ENCODE assay signal across 21 cellular contexts in the genomic region with DNA sequence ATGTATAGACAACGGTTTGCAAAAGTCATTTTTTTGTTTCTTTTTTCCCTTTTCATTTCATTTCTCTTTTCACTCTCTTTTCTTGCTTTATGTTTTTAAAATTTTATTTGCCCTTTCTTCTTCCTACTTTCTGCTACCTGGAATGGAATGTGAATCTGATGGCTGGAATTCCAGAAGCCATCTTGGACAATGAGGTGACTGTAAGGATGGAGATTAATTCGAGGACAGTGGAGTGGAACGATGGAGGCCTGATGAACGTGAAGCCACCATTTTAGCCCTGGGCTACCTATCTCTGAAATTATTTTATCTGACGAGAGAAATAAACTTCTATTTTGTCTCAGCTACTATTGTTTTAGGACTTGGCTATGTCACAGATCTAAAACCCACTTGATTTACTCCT. TPM values are rescaled to one million over a fixed set of nuclear protein-coding genes. Genes with fewer than 3 reads are reported as not detected.
"Had no signal": no experiment of that assay in that cellular context is flagged by ENCODE, and none has a peak within 500 bp of the region (broad histone marks: within the 10 kb centered on the region; RNA-seq: fewer than 3 reads in every experiment).

No MANE protein-coding gene starts in this region.

- FAIRE-seq: pancreas, TTC549 had no signal

- H3K9me3 Mint-ChIP-seq: activated naive CD8-positive, alpha-beta T cell treated with anti-CD3 and anti-CD28 coated beads, Interleukin-2, amount 50 U/mL, for 24 hours; stimulated activated naive CD8-positive, alpha-beta T cell treated with anti-CD3 and anti-CD28 coated beads, Interleukin-15, Interleukin-2, amounts not matched to agents 100 ng/mL and 50 ng/mL, for 24 hours; T-cell had no signal

- H3K27me3 ChIP-seq: body of pancreas, cardiac muscle cell, heart left ventricle, neutrophil, pancreas, thyroid gland had no signal

- H3K27ac Mint-ChIP-seq: activated naive CD8-positive, alpha-beta T cell treated with anti-CD3 and anti-CD28 coated beads, Interleukin-2, amount 50 U/mL, for 24 hours; stimulated activated naive CD8-positive, alpha-beta T cell treated with anti-CD3 and anti-CD28 coated beads, Interleukin-15, Interleukin-2, amounts not matched to agents 100 ng/mL and 50 ng/mL, for 24 hours had no signal

- H3K9me3 ChIP-seq: body of pancreas, heart left ventricle, neutrophil, pancreas, thyroid gland had no signal

- ATAC-seq: activated naive CD8-positive, alpha-beta T cell treated with anti-CD3 and anti-CD28 coated beads, Interleukin-2, amount 50 U/mL, for 24 hours; body of pancreas; heart left ventricle; left cardiac atrium; pancreas; right cardiac atrium; T-cell had no signal

- H3K27me3 Mint-ChIP-seq: stimulated activated naive CD8-positive, alpha-beta T cell treated with anti-CD3 and anti-CD28 coated beads, Interleukin-15, Interleukin-2, amounts not matched to agents 100 ng/mL and 50 ng/mL, for 24 hours; T-cell had no signal

- H3K4me3 ChIP-seq: body of pancreas, cardiac muscle cell, heart left ventricle, pancreas, thyroid gland had no signal

- DNase-seq: activated CD4-positive, CD25-positive, alpha-beta regulatory T cell treated with anti-CD3 and anti-CD28 coated beads, Interleukin-2, amount 50 U/mL, for 72 hours; activated effector memory CD4-positive, alpha-beta T cell treated with anti-CD3 and anti-CD28 coated beads, Interleukin-2, amount 50 U/mL, for 16 hours; activated naive CD4-positive, alpha-beta T cell treated with anti-CD3 and anti-CD28 coated beads, Interleukin-2, amount 50 U/mL, for 16 hours; activated naive CD8-positive, alpha-beta T cell treated with anti-CD3 and anti-CD28 coated beads, Interleukin-2, amount 50 U/mL, for 24 hours; anterior cingulate cortex; body of pancreas; heart left ventricle; islet precursor cell; left cardiac atrium; pancreas; right cardiac atrium; stimulated activated CD4-positive, alpha-beta T cell treated with anti-CD3 and anti-CD28 coated beads, Interleukin-1b, Interleukin-23, amount 100 ng/mL, for 48 hours; substantia nigra; T-cell; thyroid gland; WERI-Rb-1 had no signal

- H3K36me3 ChIP-seq: cardiac muscle cell, heart left ventricle, neutrophil, pancreas, thyroid gland had no signal

- H3K36me3 Mint-ChIP-seq: T-cell had no signal

- H3K27ac ChIP-seq: body of pancreas, cardiac muscle cell, heart left ventricle, neutrophil, pancreas, thyroid gland, WERI-Rb-1 had no signal

- H3K4me3 Mint-ChIP-seq: activated naive CD8-positive, alpha-beta T cell treated with anti-CD3 and anti-CD28 coated beads, Interleukin-2, amount 50 U/mL, for 24 hours; stimulated activated naive CD8-positive, alpha-beta T cell treated with anti-CD3 and anti-CD28 coated beads, Interleukin-15, Interleukin-2, amounts not matched to agents 100 ng/mL and 50 ng/mL, for 24 hours had no signal

RNA-seq across cellular contexts. Expression of gene CDC42EP2, which starts 55.7 kb away (rescaled TPM):
- total RNA-seq: mononuclear cell had no signal
